In the genomic region with DNA sequence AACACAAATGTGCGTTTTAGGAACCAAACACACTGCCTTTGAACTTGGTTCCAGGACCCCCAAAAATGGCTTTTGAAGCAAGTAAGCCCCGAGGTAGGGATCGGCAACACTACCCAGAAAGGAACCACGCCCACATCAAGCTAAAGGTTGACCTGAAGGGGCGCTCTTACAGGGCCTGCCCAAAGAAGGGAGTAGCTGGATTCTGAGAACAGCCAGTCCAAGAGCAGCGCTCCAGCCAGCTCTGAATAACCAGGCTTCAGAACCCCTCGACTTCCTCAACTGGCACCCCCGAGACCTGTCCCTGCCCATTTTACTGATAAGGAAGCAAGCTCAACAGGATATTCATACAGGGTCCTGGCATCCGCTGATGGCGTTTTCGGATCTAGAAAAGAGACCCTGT, we compare ENCODE assay signal across 1 cellular context.
TF ChIP-seq lines count a peak whose summit lies in the region.

No MANE protein-coding gene starts in this region.

TF ChIP-seq in WTC11, 78 proteins besides CTCF, POLR2A, EP300 and RAD21 (continued from another document):
- TF ChIP-seq PRDM15 (CRISPR knock-in tag; IDR thresholded peaks at IDR 0.05) (no peak), ESRRA (CRISPR knock-in tag; IDR thresholded peaks at IDR 0.05; ENCODE audit: borderline replicate concordance) (no peak), IRF1 (CRISPR knock-in tag; IDR thresholded peaks at IDR 0.05) (no peak), FOXK1 (CRISPR knock-in tag; IDR thresholded peaks at IDR 0.05) (no peak)
TF ChIP-seq in WTC11: peak in this region for 0.
